In genomic region chr3:118766306-118766669, GRCh38 we compare ENCODE assay signal across 23 cellular contexts.
"Had no signal": no experiment of that assay in that cellular context is flagged by ENCODE, and none has a peak within 500 bp of the region (broad histone marks: within the 10 kb centered on the region; RNA-seq: fewer than 3 reads in every experiment).

No MANE protein-coding gene starts in this region.

- H3K9me3 ChIP-seq: ascending aorta, lower lobe of right lung, psoas muscle, tibial nerve, uterus had no signal

- FAIRE-seq: endometrium had no signal

- ATAC-seq: left colon; lower lobe of right lung; naive thymus-derived CD8-positive, alpha-beta T cell; psoas muscle; right cardiac atrium; stimulated activated naive CD8-positive, alpha-beta T cell treated with anti-CD3 and anti-CD28 coated beads, Interleukin-15, Interleukin-2, amounts not matched to agents 100 U/mL and 50 U/mL, for 24 hours had no signal

- H3K4me1 ChIP-seq: ascending aorta, lower lobe of right lung, psoas muscle, tibial nerve, uterus had no signal

- H3K36me3 ChIP-seq: ascending aorta, lower lobe of right lung, tibial nerve, uterus had no signal

- DNase-seq: activated CD4-positive, alpha-beta T cell treated with anti-CD3 and anti-CD28 coated beads for 1 hour; activated CD8-positive, alpha-beta memory T cell treated with anti-CD3 and anti-CD28 coated beads for 24 hours; activated CD8-positive, alpha-beta memory T cell treated with anti-CD3 and anti-CD28 coated beads, Interleukin-2, amount 50 U/mL, for 48 hours; activated gamma-delta T cell; activated T-cell treated with anti-CD3 and anti-CD28 coated beads, Interleukin-2, amount 50 U/mL, for 72 hours; cortex of kidney; erythroblast; foreskin melanocyte; glutamatergic neuron; hippocampal formation; islet precursor cell; left colon; lower lobe of right lung; naive thymus-derived CD8-positive, alpha-beta T cell; psoas muscle; right cardiac atrium; stimulated activated CD4-positive, alpha-beta T cell treated with anti-CD3 and anti-CD28 coated beads, Interleukin-2, amount 100 ng/mL, for 24 hours; stimulated activated naive CD8-positive, alpha-beta T cell treated with anti-CD3 and anti-CD28 coated beads, Interleukin-15, Interleukin-2, amounts not matched to agents 100 U/mL and 50 U/mL, for 24 hours; uterus had no signal

- H3K27ac ChIP-seq: ascending aorta, lower lobe of right lung, psoas muscle, tibial nerve, uterus, VCaP had no signal

- H3K27me3 ChIP-seq: ascending aorta, tibial nerve, uterus had no signal

- H3K4me3 ChIP-seq: ascending aorta, lower lobe of right lung, psoas muscle, tibial nerve, uterus had no signal
